In the genomic region with DNA sequence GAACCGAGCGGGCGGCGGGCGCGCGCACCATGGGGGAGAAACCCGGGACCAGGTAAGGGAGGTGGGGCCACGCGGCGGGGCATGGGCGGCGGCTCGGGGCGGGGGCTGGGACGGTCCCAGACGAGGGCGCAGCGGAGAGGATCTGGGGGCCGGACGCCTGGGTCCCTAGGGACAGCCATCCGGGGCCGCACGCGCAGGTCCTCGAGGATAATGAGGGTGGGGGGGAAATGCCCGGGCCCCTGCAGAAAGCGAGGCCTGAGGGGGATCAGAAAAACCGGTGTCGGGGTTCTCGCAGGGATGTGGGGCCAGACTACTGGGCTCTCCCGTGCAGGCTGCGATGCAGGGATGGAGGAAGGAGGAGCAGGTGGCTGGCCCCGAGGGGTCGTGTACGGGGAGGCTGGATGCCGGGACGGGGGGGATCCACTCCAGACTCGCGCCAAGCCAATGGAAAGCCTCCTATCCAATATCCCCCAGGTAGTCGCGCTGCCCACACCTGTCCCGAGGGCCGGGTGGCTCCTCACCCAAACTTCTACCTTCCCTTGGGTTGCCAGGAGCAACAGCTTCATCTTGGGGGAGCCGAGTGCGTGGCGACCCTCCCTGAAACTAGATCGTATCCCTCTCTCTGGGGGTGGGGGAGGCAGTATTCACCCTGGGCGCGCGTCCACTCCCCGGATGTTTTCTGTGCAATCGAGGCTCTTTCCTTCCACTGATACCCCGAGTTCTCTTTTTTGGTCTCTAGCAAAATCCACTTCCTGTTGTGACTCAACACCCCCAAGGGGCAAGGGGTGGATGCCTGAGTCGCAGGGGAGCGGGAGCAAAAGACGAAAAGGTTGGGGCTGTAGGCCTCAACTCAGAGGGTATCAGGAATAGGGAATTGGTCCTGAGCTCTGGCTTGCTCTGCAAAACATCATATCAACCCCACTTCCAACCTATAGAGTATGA, we compare ENCODE assay signal across 1 cellular context.
TF ChIP-seq lines count a peak whose summit lies in the region.

No MANE protein-coding gene starts in this region.

TF ChIP-seq in HEK293, 187 proteins besides CTCF, POLR2A, EP300 and RAD21 (continued from another document):
- peak; percentile 86 for TF ChIP-seq KLF1 (tag by site-specific recombination; IDR thresholded peaks at IDR 0.05)
- peak; percentile 86 for TF ChIP-seq ZBTB48 (tag by site-specific recombination; IDR thresholded peaks at IDR 0.05)
- TF ChIP-seq ZNF121 (tag by site-specific recombination; IDR thresholded peaks at IDR 0.05), result peak; percentile 55; the same call in 1 of the 2 replicates
- TF ChIP-seq ZNF423 (tag by site-specific recombination; IDR thresholded peaks at IDR 0.05), result peak; percentile 66
- peak; percentile 95 for TF ChIP-seq ZBTB20 (tag by site-specific recombination; IDR thresholded peaks at IDR 0.05)
- no peak for TF ChIP-seq TCF7L2 (IDR thresholded peaks at IDR 0.05; ENCODE audit: borderline replicate concordance, low read depth, low read length)
- 0 out of 2 replicates have a peak, but pooled peaks have one; percentile 13 for TF ChIP-seq GLI4 (tag by site-specific recombination; IDR thresholded peaks at IDR 0.05)
TF ChIP-seq in HEK293: peak in this region for 10.
